8 cellular contexts compared by ENCODE assay signal in genomic region chr3:3126477-3127431, GRCh38. TPM values are rescaled to one million over a fixed set of nuclear protein-coding genes. Genes with fewer than 3 reads are reported as not detected.
A peak's percentile ranks its signal among the peaks of the same experiment; 100 is the strongest.
DNase-seq lines count a peak whose midpoint lies in the region; ATAC-seq and TF ChIP-seq lines count a peak whose summit lies in the region.

TSS of gene TRNT1 (plus strand) at chr3:3126940. CDS start at chr3:3129041, 2,101 bp downstream.

- peaks cover 23% of the 10 kb centered on the region for H3K36me3 ChIP-seq in suprapubic skin

- H3K4me3 ChIP-seq in suprapubic skin, result peak within 1 kb of the TSS; percentile 97

- TF ChIP-seq CTCF in GM10266 (IDR thresholded peaks at IDR 0.05; ENCODE audit: control insufficient read depth, insufficient read depth, low read depth, missing control alignments) (no peak), suprapubic skin (IDR thresholded peaks at IDR 0.05) (no peak)

- peak; percentile 58 to 92 for TF ChIP-seq POLR2A in suprapubic skin (IDR thresholded peaks at IDR 0.05)

- under 1% methylated on average over 68 of the region's 100 CpGs for WGBS in suprapubic skin

- peak; percentile 96 for ATAC-seq in HG02610 (IDR thresholded peaks at IDR 0.05; ENCODE audit: unreplicated experiment)
- peak; percentile 90 to 96 for ATAC-seq in activated naive CD4-positive, alpha-beta T cell treated with anti-CD3 and anti-CD28 coated beads, Interleukin-2, amount 50 U/mL, for 72 hours

- H3K27me3 ChIP-seq in suprapubic skin, result no peaks in the 10 kb centered on the region

- H3K9me3 Mint-ChIP-seq in activated naive CD4-positive, alpha-beta T cell treated with anti-CD3 and anti-CD28 coated beads, Interleukin-2, amount 50 U/mL, for 72 hours, result peaks cover 0 to 4% of the 10 kb centered on the region in 2 donors

- H3K27ac Mint-ChIP-seq in activated naive CD4-positive, alpha-beta T cell treated with anti-CD3 and anti-CD28 coated beads, Interleukin-2, amount 50 U/mL, for 72 hours, result peak within 1 kb of the TSS; percentile 99 to 100

- TF ChIP-seq EP300 in suprapubic skin (IDR thresholded peaks at IDR 0.05), result no peak

- peak within 1 kb of the TSS; percentile 95 for H3K27ac ChIP-seq in suprapubic skin

- DNase-seq in GM10266 (ENCODE audit: extremely low spot score) (peak; percentile 94), NCI-H1092 (lab: John Stamatoyannopoulos, UW) (peak; percentile 88), SKM-1 (lab: John Stamatoyannopoulos, UW; ENCODE audit: unreplicated experiment) (peak; percentile 55), glomerular endothelial cell (ENCODE audit: extremely low read depth, low read depth, low spot score) (peak; percentile 31), occipital lobe (lab: John Stamatoyannopoulos, UW) (peak; percentile 87), suprapubic skin (ENCODE audit: low spot score in 2 of 2) (peak; percentile 96)
- DNase-seq in activated naive CD4-positive, alpha-beta T cell treated with anti-CD3 and anti-CD28 coated beads, Interleukin-2, amount 50 U/mL, for 72 hours (ENCODE audit: low spot score in 2 of 2), result peak; percentile 94

- peaks cover 17% of the 10 kb centered on the region for H3K4me1 ChIP-seq in suprapubic skin

- no peaks in the 10 kb centered on the region for H3K9me3 ChIP-seq in suprapubic skin

- peaks cover 29 to 41% of the 10 kb centered on the region in 2 donors for H3K36me3 Mint-ChIP-seq in activated naive CD4-positive, alpha-beta T cell treated with anti-CD3 and anti-CD28 coated beads, Interleukin-2, amount 50 U/mL, for 72 hours

RNA-seq across cellular contexts. Expression of gene TRNT1, which starts in this region (rescaled TPM):
- 10 to 100 TPM; 44.0 to 51.6 TPM for total RNA-seq in activated naive CD4-positive, alpha-beta T cell treated with anti-CD3 and anti-CD28 coated beads, Interleukin-2, amount 50 U/mL, for 72 hours
- total RNA-seq in glomerular endothelial cell (10.0 and 15.4 TPM in 2 replicates), occipital lobe (56.9 TPM), suprapubic skin (10 to 100 TPM in 3 of 4 donors, 1 to 10 TPM in 1; 9.9 to 28.1 (median 13.4) TPM)

Comparison
In these comparisons a context has a peak if more than half of its experiments do, and no peak if none do; other contexts are left out.
1. Peak in every context shown above with its lines: DNase-seq, ATAC-seq, H3K4me3 ChIP-seq and H3K27ac ChIP-seq.
2. DNase-seq: peak in every context shown above with its lines; median percentile 96 in suprapubic skin; 94 in GM10266; 94 in activated naive CD4-positive, alpha-beta T cell treated with anti-CD3 and anti-CD28 coated beads, Interleukin-2, amount 50 U/mL, for 72 hours; 88 in NCI-H1092; 87 in occipital lobe; 55 in SKM-1; 31 in glomerular endothelial cell.